Comparison of ENCODE assay signal across 19 cellular contexts in the genomic region with DNA sequence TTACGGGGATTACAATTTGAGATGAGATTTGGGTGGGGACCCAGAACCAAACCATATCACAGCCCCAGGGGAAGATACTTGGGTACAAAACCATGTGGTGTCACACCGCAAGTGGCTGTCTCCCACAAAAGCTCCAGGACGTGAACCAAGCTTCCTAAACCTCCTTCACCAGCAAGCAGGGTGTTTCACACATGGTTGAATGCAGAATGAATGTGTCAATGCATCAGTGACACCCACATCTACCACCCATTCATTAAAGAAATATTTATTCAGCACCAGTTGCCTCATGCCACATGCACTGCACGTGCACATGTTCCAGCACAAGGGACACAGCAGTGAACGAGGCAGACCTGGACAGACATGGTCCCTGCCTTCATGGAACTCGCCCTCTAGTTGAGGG.
DNase-seq lines count a peak whose midpoint lies in the region; ATAC-seq and TF ChIP-seq lines count a peak whose summit lies in the region.
"Had no signal": no experiment of that assay in that cellular context is flagged by ENCODE, and none has a peak within 500 bp of the region (broad histone marks: within the 10 kb centered on the region; RNA-seq: fewer than 3 reads in every experiment).

No MANE protein-coding gene starts in this region.

- H3K4me1 ChIP-seq in esophagus muscularis mucosa (no peaks in the 10 kb centered on the region), neural progenitor cell (peaks cover 6% of the 10 kb centered on the region)

- no peak overlapping the region for H3K4me2 ChIP-seq in neural progenitor cell

- peak overlapping the region; percentile 43 to 72 for H3K27ac Mint-ChIP-seq in natural killer cell
- no peak overlapping the region for H3K27ac Mint-ChIP-seq in natural killer cell treated with Interleukin-12 subunit alpha and Interleukin-12 subunit beta and Interleukin-15 and Interleukin-18, amount 100 ng/mL, for 72 hours
- peak overlapping the region; percentile 52 for H3K27ac Mint-ChIP-seq in neural progenitor cell
- H3K27ac Mint-ChIP-seq: CD4-positive, alpha-beta T cell; HFFc6 had no signal

- H4K20me1 ChIP-seq in neural progenitor cell (ENCODE audit: low read depth) = no peaks in the 10 kb centered on the region

- H3K4me3 ChIP-seq in esophagus muscularis mucosa = no peak overlapping the region
- no peak overlapping the region for H3K4me3 ChIP-seq in neural progenitor cell
- H3K4me3 ChIP-seq: GM12878, K562 had no signal

- ATAC-seq in natural killer cell = peak; percentile 62 to 88 (median 75)
- no peak for ATAC-seq in natural killer cell treated with Interleukin-12 subunit alpha and Interleukin-12 subunit beta and Interleukin-15 and Interleukin-18, amount 100 ng/mL, for 72 hours
- ATAC-seq: GM12878, K562 had no signal

- H3K9me3 Mint-ChIP-seq in natural killer cell (no peaks in the 10 kb centered on the region), neural progenitor cell (no peaks in the 10 kb centered on the region)
- H3K9me3 Mint-ChIP-seq in natural killer cell treated with Interleukin-12 subunit alpha and Interleukin-12 subunit beta and Interleukin-15 and Interleukin-18, amount 100 ng/mL, for 72 hours = no peaks in the 10 kb centered on the region
- H3K9me3 Mint-ChIP-seq: CD4-positive, alpha-beta T cell; HFFc6 had no signal

- H3K27me3 Mint-ChIP-seq in natural killer cell (ENCODE audit: low read depth in 2 of 2) (peaks cover 25 to 28% of the 10 kb centered on the region in 2 donors), neural progenitor cell (ENCODE audit: insufficient read depth, low read depth) (peaks cover 14% of the 10 kb centered on the region)
- H3K27me3 Mint-ChIP-seq in natural killer cell treated with Interleukin-12 subunit alpha and Interleukin-12 subunit beta and Interleukin-15 and Interleukin-18, amount 100 ng/mL, for 72 hours = peaks cover 26 to 28% of the 10 kb centered on the region in 2 donors

- no peaks in the 10 kb centered on the region for H3K36me3 ChIP-seq in esophagus muscularis mucosa
- H3K36me3 ChIP-seq in neural progenitor cell = no peaks in the 10 kb centered on the region

- H3K36me3 Mint-ChIP-seq in natural killer cell (no peaks in the 10 kb centered on the region), neural progenitor cell (no peaks in the 10 kb centered on the region)
- no peaks in the 10 kb centered on the region for H3K36me3 Mint-ChIP-seq in natural killer cell treated with Interleukin-12 subunit alpha and Interleukin-12 subunit beta and Interleukin-15 and Interleukin-18, amount 100 ng/mL, for 72 hours

- H3K9me3 ChIP-seq in esophagus muscularis mucosa (no peaks in the 10 kb centered on the region), neural progenitor cell (ENCODE audit: low read depth) (no peaks in the 10 kb centered on the region)

- H3K27me3 ChIP-seq in esophagus muscularis mucosa (peaks cover 0 to 12% (median 0%) of the 10 kb centered on the region in 4 donors), neural progenitor cell (no peaks in the 10 kb centered on the region)

- H3K27ac ChIP-seq in esophagus muscularis mucosa (replicated peaks in 1 of 4) (no peak overlapping the region), neural progenitor cell (no peak overlapping the region)
- H3K27ac ChIP-seq: C4-2B, HL-60 had no signal

- no peaks in the 10 kb centered on the region for H3K79me2 ChIP-seq in neural progenitor cell (ENCODE audit: low read depth)

- no peak for TF ChIP-seq EP300 in esophagus muscularis mucosa (IDR thresholded peaks at IDR 0.05)

- H3F3A ChIP-seq in neural progenitor cell (ENCODE audit: low read depth) = no peaks in the 10 kb centered on the region

- no peak for TF ChIP-seq CTCF in natural killer cell (IDR thresholded peaks at IDR 0.05)
- TF ChIP-seq CTCF in esophagus muscularis mucosa (IDR thresholded peaks at IDR 0.05) = no peak
- TF ChIP-seq CTCF in neural progenitor cell (IDR thresholded peaks at IDR 0.05) = no peak

- no peak overlapping the region for H3K9ac ChIP-seq in neural progenitor cell

- no peak overlapping the region for H2AFZ ChIP-seq in neural progenitor cell (replicated peaks)

- DNase-seq in natural killer cell = peak; percentile 23
- no peak for DNase-seq in natural killer cell treated with Interleukin-12 subunit alpha and Interleukin-12 subunit beta and Interleukin-15 and Interleukin-18, amount 100 ng/mL, for 72 hours (ENCODE audit: low spot score)
- peak; percentile 88 for DNase-seq in esophagus muscularis mucosa (ENCODE audit: extremely low spot score)
- DNase-seq in neural progenitor cell (ENCODE audit: low spot score) = no peak
- DNase-seq in iPS-NIHi7 (ENCODE audit: extremely low spot score) = no peak
- DNase-seq in DMS53 treated with DMSO at 0.1 percent for 48 hours (lab: John Stamatoyannopoulos, UW; ENCODE audit: unreplicated experiment) = no peak
- DNase-seq in cerebellar cortex (ENCODE audit: low spot score) = no peak
- DNase-seq: 8988T; CD4-positive, alpha-beta T cell; DMS153; DMS79 treated with DMSO at 0.1 percent for 48 hours; EL; HCEC 1CT; HFFc6; IMR-90 had no signal

- H3K4me1 Mint-ChIP-seq in natural killer cell (peaks cover 23 to 26% of the 10 kb centered on the region in 2 donors), neural progenitor cell (peaks cover 41% of the 10 kb centered on the region)
- H3K4me1 Mint-ChIP-seq in natural killer cell treated with Interleukin-12 subunit alpha and Interleukin-12 subunit beta and Interleukin-15 and Interleukin-18, amount 100 ng/mL, for 72 hours (ENCODE audit: low read depth in 2 of 2) = peaks cover 7 to 35% of the 10 kb centered on the region in 2 donors

- WGBS in esophagus muscularis mucosa = 86% methylated on average over 6 of the region's 6 CpGs

- H3K4me3 Mint-ChIP-seq in natural killer cell = no peak overlapping the region
- no peak overlapping the region for H3K4me3 Mint-ChIP-seq in natural killer cell treated with Interleukin-12 subunit alpha and Interleukin-12 subunit beta and Interleukin-15 and Interleukin-18, amount 100 ng/mL, for 72 hours
- H3K4me3 Mint-ChIP-seq in neural progenitor cell = no peak overlapping the region
- H3K4me3 Mint-ChIP-seq: CD4-positive, alpha-beta T cell; HFFc6 had no signal

- TF ChIP-seq POLR2A in esophagus muscularis mucosa (IDR thresholded peaks at IDR 0.05; ENCODE audit: low read depth) = no peak

- intact Hi-C loops in natural killer cell (cut with micrococcal nuclease) = no loop called here
- intact Hi-C loops in esophagus muscularis mucosa (cut with DNase I) = no loop called here

Comparison
In these comparisons a context has a peak if more than half of its experiments do, and no peak if none do; other contexts are left out.
1. ATAC-seq: peak in natural killer cell (3 of 3); none in natural killer cell treated with Interleukin-12 subunit alpha and Interleukin-12 subunit beta and Interleukin-15 and Interleukin-18, amount 100 ng/mL, for 72 hours (0 of 2).
2. DNase-seq: peak in natural killer cell (single experiment) and esophagus muscularis mucosa (single experiment); none in natural killer cell treated with Interleukin-12 subunit alpha and Interleukin-12 subunit beta and Interleukin-15 and Interleukin-18, amount 100 ng/mL, for 72 hours (single experiment), neural progenitor cell (single experiment), iPS-NIHi7 (single experiment), DMS53 treated with DMSO at 0.1 percent for 48 hours (single experiment) and cerebellar cortex (single experiment).
3. H3K27ac Mint-ChIP-seq: peak in natural killer cell (2 of 2) and neural progenitor cell (single experiment); none in natural killer cell treated with Interleukin-12 subunit alpha and Interleukin-12 subunit beta and Interleukin-15 and Interleukin-18, amount 100 ng/mL, for 72 hours (0 of 2).